Comparison of ENCODE assay signal across 8 cellular contexts in the genomic region with DNA sequence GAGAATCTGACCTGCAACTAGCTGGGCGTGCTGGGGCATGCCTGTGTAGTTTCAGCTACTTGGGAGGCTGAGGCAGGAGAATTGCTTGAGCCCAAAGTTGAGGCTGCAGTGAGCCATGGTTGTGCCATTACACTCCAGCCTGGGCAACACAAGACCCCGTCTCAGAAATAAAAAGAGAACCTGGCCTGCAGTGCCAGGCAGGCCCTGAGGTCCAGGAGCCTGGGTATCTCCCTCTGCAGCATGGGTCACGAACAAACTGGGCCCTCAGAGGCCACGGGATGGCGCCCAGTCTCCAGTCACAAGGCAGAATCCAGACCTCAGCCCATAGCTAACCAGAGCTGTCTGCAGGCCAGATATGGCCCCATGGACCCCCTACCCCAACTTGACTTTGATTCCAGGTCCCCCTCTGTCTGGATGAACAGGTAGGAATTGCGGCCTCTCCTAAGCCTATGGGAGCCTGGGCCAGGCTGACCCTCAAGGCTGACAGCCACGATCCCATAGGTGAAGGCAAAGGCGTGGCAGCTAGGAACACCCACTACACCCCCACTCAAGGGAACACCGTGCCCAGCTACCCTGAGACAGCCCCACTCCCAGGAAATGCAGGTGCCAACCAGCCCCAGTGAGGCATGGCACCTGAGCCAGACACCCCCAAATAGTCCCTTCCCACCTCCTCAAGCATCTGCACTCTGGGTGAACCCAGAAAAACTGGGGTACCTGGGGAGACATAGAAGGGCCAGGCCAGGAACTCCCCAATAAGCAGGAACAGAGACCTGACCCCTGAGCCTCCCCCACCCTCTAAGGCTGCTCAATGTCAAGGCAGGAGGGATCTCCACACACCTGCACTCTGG. TPM values are rescaled to one million over a fixed set of nuclear protein-coding genes. Genes with fewer than 3 reads are reported as not detected.
DNase-seq lines count a peak whose midpoint lies in the region; ATAC-seq, FAIRE-seq and TF ChIP-seq lines count a peak whose summit lies in the region.

No MANE protein-coding gene starts in this region.

- TF ChIP-seq POLR2A in breast epithelium (IDR thresholded peaks at IDR 0.05) (no peak), HepG2 (IDR thresholded peaks at IDR 0.05; ENCODE audit: insufficient read depth in 1 of 2, low read depth in 2 of 2, low read length in 2 of 2) (peak in 1 of 2 experiments; percentile 76; a peak in 2 of 4 replicates)

- peaks cover 58% of the 10 kb centered on the region for H3K36me3 Mint-ChIP-seq in stimulated activated naive CD8-positive, alpha-beta T cell treated with anti-CD3 and anti-CD28 coated beads, Interleukin-15, Interleukin-2, amounts not matched to agents 100 ng/mL and 50 ng/mL, for 24 hours (ENCODE audit: low read depth)

- peaks cover 5% of the 10 kb centered on the region; the same call in 1 of the 2 replicates for H3K9me3 ChIP-seq in SJSA1 (replicated peaks)
- no peaks in the 10 kb centered on the region for H3K9me3 ChIP-seq in breast epithelium
- H3K9me3 ChIP-seq in HepG2 (ENCODE audit: low read length): no peaks in the 10 kb centered on the region

- DNase-seq in NCI-H82 (lab: John Stamatoyannopoulos, UW) (peak; percentile 70), NCI-H82 treated with DMSO at 0.1 percent for 48 hours (lab: John Stamatoyannopoulos, UW; ENCODE audit: unreplicated experiment) (no peak), SJSA1 (ENCODE audit: low read depth in 1 of 2, low spot score in 2 of 2) (peak in 1 of 2 experiments; percentile 40), breast epithelium (ENCODE audit: low spot score in 2 of 2) (peak in 1 of 2 donors; percentile 77), HepG2 (ENCODE audit: low spot score) (peak; percentile 57)

- H3K36me3 ChIP-seq in SJSA1 (peaks cover 82% of the 10 kb centered on the region), breast epithelium (no peaks in the 10 kb centered on the region), HepG2 (replicated peaks in 1 of 2; ENCODE audit: control insufficient read depth in 1 of 2, insufficient read depth in 2 of 2, low read length in 2 of 2) (peaks cover 8 to 29% of the 10 kb centered on the region in 2 experiments)

- peaks cover 42% of the 10 kb centered on the region for H3K4me1 Mint-ChIP-seq in stimulated activated naive CD8-positive, alpha-beta T cell treated with anti-CD3 and anti-CD28 coated beads, Interleukin-15, Interleukin-2, amounts not matched to agents 100 ng/mL and 50 ng/mL, for 24 hours (ENCODE audit: low read depth)

- H3K79me2 ChIP-seq in HepG2 (ENCODE audit: insufficient read depth, low read length): peaks cover 21% of the 10 kb centered on the region

- WGBS in HepG2 (ENCODE audit: low lambda C conversion rate): 81% methylated on average over 3 of the region's 9 CpGs

- no TSS peak for BruUV-seq in HepG2 (replicated peaks; lab: Mats Ljungman, UMichigan)

- peaks cover 33% of the 10 kb centered on the region for H4K20me1 ChIP-seq in HepG2 (ENCODE audit: insufficient read depth, low read length)

- intact Hi-C loops in breast epithelium (cut with DNase I; ENCODE audit: low total_unique reads) (loop anchor here (2.0 kb wide), 1 partner anchor 32 kb away; no protein-coding TSS in a partner anchor), HepG2 (cut with micrococcal nuclease; ENCODE audit: unreplicated experiment) (no loop called here)

- POLR2A ChIA-PET in HepG2 (lab: Yijun Ruan, JAX): interaction anchor here (0.9 to 3.5 kb wide), 5 partner anchors 13 to 48 kb away, joined by 3 to 38 read pairs (median 11); no protein-coding TSS in a partner anchor

- peak overlapping the region; percentile 99 for H3K4me3 Mint-ChIP-seq in stimulated activated naive CD8-positive, alpha-beta T cell treated with anti-CD3 and anti-CD28 coated beads, Interleukin-15, Interleukin-2, amounts not matched to agents 100 ng/mL and 50 ng/mL, for 24 hours

- peak; percentile 31 for TF ChIP-seq RAD21 in HepG2 (CRISPR knock-in tag; IDR thresholded peaks at IDR 0.05)

- H3K9me3 Mint-ChIP-seq in stimulated activated naive CD8-positive, alpha-beta T cell treated with anti-CD3 and anti-CD28 coated beads, Interleukin-15, Interleukin-2, amounts not matched to agents 100 ng/mL and 50 ng/mL, for 24 hours: no peaks in the 10 kb centered on the region

- ATAC-seq in HepG2: peak; percentile 6
- ATAC-seq in GM21717 (IDR thresholded peaks at IDR 0.05; ENCODE audit: unreplicated experiment): no peak
- no peak for ATAC-seq in HG02678 (IDR thresholded peaks at IDR 0.05; ENCODE audit: unreplicated experiment)

- peaks cover 5% of the 10 kb centered on the region; the same call in 1 of the 2 replicates for H3K27me3 ChIP-seq in SJSA1 (replicated peaks)
- no peaks in the 10 kb centered on the region for H3K27me3 ChIP-seq in breast epithelium
- no peaks in the 10 kb centered on the region for H3K27me3 ChIP-seq in HepG2 (ENCODE audit: control insufficient read depth in 1 of 2, insufficient read depth in 2 of 2, low read length in 2 of 2)

- H3K4me2 ChIP-seq in HepG2 (ENCODE audit: low read depth, low read length): no peak overlapping the region

- TF ChIP-seq CTCF in breast epithelium (IDR thresholded peaks at IDR 0.05) (no peak), HepG2 (CRISPR knock-in tag; IDR thresholded peaks at IDR 0.05) (peak; percentile 70)

- H3K4me3 ChIP-seq in SJSA1: peak overlapping the region; percentile 98
- peak overlapping the region; percentile 86 to 94 (median 88) for H3K4me3 ChIP-seq in breast epithelium
- no peak overlapping the region for H3K4me3 ChIP-seq in HepG2 (replicated peaks in 1 of 3; ENCODE audit: insufficient read depth in 1 of 3, low read depth in 2 of 3, low read length in 3 of 3)

- CTCF ChIA-PET in HepG2 (lab: Yijun Ruan, JAX; ENCODE audit: low intra/inter-chr PET ratio, low total read pairs): interaction anchor here (1.3 kb wide), 1 partner anchor 33 kb away, joined by 3 read pairs; no protein-coding TSS in a partner anchor

- H3K9ac ChIP-seq in HepG2 (ENCODE audit: insufficient read depth, low read depth, low read length): no peak overlapping the region

- TF ChIP-seq EP300 in HepG2 (IDR thresholded peaks at IDR 0.05; ENCODE audit: low read depth in 2 of 2, low read length in 2 of 2) (no peak), HepG2 (CRISPR knock-in tag; IDR thresholded peaks at IDR 0.05; ENCODE audit: borderline replicate concordance) (no peak)

- in situ Hi-C loops in HepG2 (cut with HindIII; ENCODE audit: extremely low pct_ligation_motif_present, low pct_unique_long_range_greater_than_20kb): no loop called here

- no peak for FAIRE-seq in HepG2 (lab: Jason Lieb, UNC)

- peak overlapping the region; percentile 95 for H3K27ac Mint-ChIP-seq in stimulated activated naive CD8-positive, alpha-beta T cell treated with anti-CD3 and anti-CD28 coated beads, Interleukin-15, Interleukin-2, amounts not matched to agents 100 ng/mL and 50 ng/mL, for 24 hours

- H3K4me1 ChIP-seq in SJSA1 (replicated peaks) (peaks cover 24% of the 10 kb centered on the region), breast epithelium (peaks cover 0 to 4% of the 10 kb centered on the region in 2 donors), HepG2 (ENCODE audit: insufficient read depth, low read length) (peaks cover 21% of the 10 kb centered on the region)

- no peaks in the 10 kb centered on the region for H3K27me3 Mint-ChIP-seq in stimulated activated naive CD8-positive, alpha-beta T cell treated with anti-CD3 and anti-CD28 coated beads, Interleukin-15, Interleukin-2, amounts not matched to agents 100 ng/mL and 50 ng/mL, for 24 hours

- H3K27ac ChIP-seq in SJSA1 (no peak overlapping the region), breast epithelium (peak overlapping the region; percentile 100), HepG2 (ENCODE audit: extremely low read length, insufficient read depth, low read length) (peak overlapping the region; percentile 38)

- no peak overlapping the region for H2AFZ ChIP-seq in HepG2 (ENCODE audit: low read length)

RNA-seq across cellular contexts. Expression of a gene that starts 4.0 kb away (rescaled TPM):
- total RNA-seq in SJSA1 (2014; rRNA removed; shearing (Covaris generic)): 5,182 and 6,531 TPM in 2 replicates
- total RNA-seq in breast epithelium (1,000 to 10,000 TPM; 1,501 to 2,393 (median 1,834) TPM), HepG2 (2016; rRNA removed; fragmentation: Illumina TruSeq; extraction: Trizol) (983 and 1,099 TPM in 2 replicates)
- 406 and 413 TPM in 2 replicates for total RNA-seq in HepG2 (2016; cell fraction: cytosol; rRNA removed; fragmentation: Illumina TruSeq; extraction: Trizol; ENCODE audit: low read depth)
- total RNA-seq in HepG2 (2016; cell fraction: insoluble cytoplasmic fraction; rRNA removed; fragmentation: Illumina TruSeq; extraction: Trizol): 966 and 972 TPM in 2 replicates
- 815 and 929 TPM in 2 replicates for total RNA-seq in HepG2 (2016; cell fraction: membrane; rRNA removed; fragmentation: Illumina TruSeq; extraction: Trizol)
- total RNA-seq in HepG2 (2016; cell fraction: nucleus; rRNA removed; fragmentation: Illumina TruSeq; extraction: Trizol): 668 and 755 TPM in 2 replicates
- 984 and 1,160 TPM in 2 replicates for polyA plus RNA-seq in HepG2 (2011; rRNA removed)
- 567 and 620 TPM in 2 replicates for polyA plus RNA-seq in HepG2 (2011; cell fraction: cytosol; rRNA removed)
- polyA plus RNA-seq in HepG2 (2011; cell fraction: nucleus; rRNA removed): 1,565 and 1,995 TPM in 2 replicates
- 984 and 1,070 TPM in 2 replicates for polyA plus RNA-seq in HepG2 (2012)
- 510 and 558 TPM in 2 replicates for polyA plus RNA-seq in HepG2 (2016; cell fraction: cytosol; fragmentation: Illumina TruSeq; extraction: Trizol; ENCODE audit: low read depth)
- 1,764 and 2,207 TPM in 2 replicates for polyA plus RNA-seq in HepG2 (2016; cell fraction: insoluble cytoplasmic fraction; fragmentation: Illumina TruSeq; extraction: Trizol; ENCODE audit: low read depth)
- 1,095 and 1,097 TPM in 2 replicates for polyA plus RNA-seq in HepG2 (2016; cell fraction: membrane; fragmentation: Illumina TruSeq; extraction: Trizol; ENCODE audit: low read depth)
- polyA plus RNA-seq in HepG2 (2016; cell fraction: nucleus; fragmentation: Illumina TruSeq; extraction: Trizol; ENCODE audit: insufficient read depth, low read depth): 1,747 and 1,824 TPM in 2 replicates
- 2,677 and 2,857 TPM in 2 replicates for polyA minus RNA-seq in HepG2 (2011; rRNA and poly(A)+ RNA removed; ENCODE audit: low replicate concordance)
- 1,014 and 1,055 TPM in 2 replicates for polyA minus RNA-seq in HepG2 (2011; cell fraction: cytosol; rRNA and poly(A)+ RNA removed)
- 329 and 574 TPM in 2 replicates for polyA minus RNA-seq in HepG2 (2011; cell fraction: nucleus; rRNA and poly(A)+ RNA removed)

RNA-seq across cellular contexts. Expression of a gene that starts 12.8 kb away (rescaled TPM):
- 2.5 and 4.6 TPM in 2 replicates for total RNA-seq in SJSA1 (2014; rRNA removed; shearing (Covaris generic))
- 1 to 10 TPM; 3.7 to 4.6 (median 4.0) TPM for total RNA-seq in breast epithelium
- 3.9 TPM in 2 replicates for total RNA-seq in HepG2 (2016; rRNA removed; fragmentation: Illumina TruSeq; extraction: Trizol)
- 1.1 and 1.6 TPM in 2 replicates for total RNA-seq in HepG2 (2016; cell fraction: cytosol; rRNA removed; fragmentation: Illumina TruSeq; extraction: Trizol; ENCODE audit: low read depth)
- 3.7 and 4.0 TPM in 2 replicates for total RNA-seq in HepG2 (2016; cell fraction: insoluble cytoplasmic fraction; rRNA removed; fragmentation: Illumina TruSeq; extraction: Trizol)
- total RNA-seq in HepG2 (2016; cell fraction: membrane; rRNA removed; fragmentation: Illumina TruSeq; extraction: Trizol): 1.5 and 2.0 TPM in 2 replicates
- 2.9 and 3.3 TPM in 2 replicates for total RNA-seq in HepG2 (2016; cell fraction: nucleus; rRNA removed; fragmentation: Illumina TruSeq; extraction: Trizol)
- 1.1 and 1.5 TPM in 2 replicates for polyA plus RNA-seq in HepG2 (2011; rRNA removed)
- 0.63 and 1.1 TPM in 2 replicates for polyA plus RNA-seq in HepG2 (2011; cell fraction: cytosol; rRNA removed)
- 4.2 and 7.3 TPM in 2 replicates for polyA plus RNA-seq in HepG2 (2011; cell fraction: nucleus; rRNA removed)
- polyA plus RNA-seq in HepG2 (2012): 1.5 and 2.0 TPM in 2 replicates
- polyA plus RNA-seq in HepG2 (2016; cell fraction: cytosol; fragmentation: Illumina TruSeq; extraction: Trizol; ENCODE audit: low read depth): 0.17 and 0.19 TPM in 2 replicates
- 1.4 and 2.4 TPM in 2 replicates for polyA plus RNA-seq in HepG2 (2016; cell fraction: insoluble cytoplasmic fraction; fragmentation: Illumina TruSeq; extraction: Trizol; ENCODE audit: low read depth)
- 0.11 and 0.30 TPM in 2 replicates for polyA plus RNA-seq in HepG2 (2016; cell fraction: membrane; fragmentation: Illumina TruSeq; extraction: Trizol; ENCODE audit: low read depth)
- 2.1 and 2.5 TPM in 2 replicates for polyA plus RNA-seq in HepG2 (2016; cell fraction: nucleus; fragmentation: Illumina TruSeq; extraction: Trizol; ENCODE audit: insufficient read depth, low read depth)
- 9.2 and 12.0 TPM in 2 replicates for polyA minus RNA-seq in HepG2 (2011; rRNA and poly(A)+ RNA removed; ENCODE audit: low replicate concordance)
- 3.7 and 4.0 TPM in 2 replicates for polyA minus RNA-seq in HepG2 (2011; cell fraction: cytosol; rRNA and poly(A)+ RNA removed)
- polyA minus RNA-seq in HepG2 (2011; cell fraction: nucleus; rRNA and poly(A)+ RNA removed): 4.1 and 4.5 TPM in 2 replicates

Comparison
In these comparisons a context has a peak if more than half of its experiments do, and no peak if none do; other contexts are left out.
1. H3K4me3 ChIP-seq: peak in SJSA1 (single experiment) and breast epithelium (3 of 3); none in HepG2 (0 of 3).